Comparison of ENCODE assay signal across 8 cellular contexts in genomic region chr6:35140991-35141720, GRCh38. TPM values are rescaled to one million over a fixed set of nuclear protein-coding genes. Genes with fewer than 3 reads are reported as not detected.
A peak's percentile ranks its signal among the peaks of the same experiment; 100 is the strongest.
DNase-seq lines count a peak whose midpoint lies in the region; ATAC-seq, FAIRE-seq and TF ChIP-seq lines count a peak whose summit lies in the region.

TSS of gene TCP11 (minus strand) at chr6:35141339. CDS start at chr6:35140870, 469 bp downstream.

- H3K4me1 Mint-ChIP-seq in activated T-cell treated with anti-CD3 and anti-CD28 coated beads, Interleukin-2, amount 50 U/mL, for 72 hours (ENCODE audit: low read depth): peaks cover 17% of the 10 kb centered on the region

- no peaks in the 10 kb centered on the region for H3K36me3 Mint-ChIP-seq in activated T-cell treated with anti-CD3 and anti-CD28 coated beads, Interleukin-2, amount 50 U/mL, for 72 hours (ENCODE audit: insufficient read depth in 2 of 2)

- peak; percentile 67 for FAIRE-seq in GM12892 (lab: Jason Lieb, UNC)
- no peak for FAIRE-seq in D721Med (lab: Jason Lieb, UNC)

- H3K27me3 Mint-ChIP-seq in activated T-cell treated with anti-CD3 and anti-CD28 coated beads, Interleukin-2, amount 50 U/mL, for 72 hours (ENCODE audit: low read depth): peaks cover 21% of the 10 kb centered on the region

- peak within 1 kb of the TSS; percentile 9 to 36 for H3K4me3 ChIP-seq in right atrium auricular region
- H3K4me3 ChIP-seq in breast epithelium: peak within 1 kb of the TSS in 1 of 3 donors; percentile 48

- no peak within 1 kb of the TSS for H3K27ac ChIP-seq in right atrium auricular region
- H3K27ac ChIP-seq in breast epithelium: no peak within 1 kb of the TSS

- H3K4me3 Mint-ChIP-seq in activated T-cell treated with anti-CD3 and anti-CD28 coated beads, Interleukin-2, amount 50 U/mL, for 72 hours: peak within 1 kb of the TSS; percentile 52 to 78

- H3K4me1 ChIP-seq in right atrium auricular region (peaks cover 0 to 14% of the 10 kb centered on the region in 2 donors), breast epithelium (no peaks in the 10 kb centered on the region)

- ATAC-seq in activated T-cell treated with anti-CD3 and anti-CD28 coated beads, Interleukin-2, amount 50 U/mL, for 72 hours (replicated peaks in 1 of 2): peak; percentile 57 to 69
- ATAC-seq in GM21717 (IDR thresholded peaks at IDR 0.05; ENCODE audit: unreplicated experiment): no peak

- H3K9me3 Mint-ChIP-seq in activated T-cell treated with anti-CD3 and anti-CD28 coated beads, Interleukin-2, amount 50 U/mL, for 72 hours: no peaks in the 10 kb centered on the region

- TF ChIP-seq CTCF in right atrium auricular region (IDR thresholded peaks at IDR 0.05) (no peak), D721Med (IDR thresholded peaks at IDR 0.05; ENCODE audit: insufficient read depth, missing control alignments) (no peak), breast epithelium (IDR thresholded peaks at IDR 0.05) (no peak)

- intact Hi-C loops in breast epithelium (cut with DNase I; ENCODE audit: low total_unique reads): loop anchor here (10.0 kb wide), 1 partner anchor 64 kb away; no protein-coding TSS in a partner anchor

- DNase-seq in GM12892 (ENCODE audit: insufficient read length) (peak; percentile 32), right atrium auricular region (ENCODE audit: low spot score) (no peak), globus pallidus (ENCODE audit: low spot score) (no peak), D721Med (ENCODE audit: insufficient read length, low spot score) (no peak), breast epithelium (ENCODE audit: low spot score in 2 of 2) (no peak)
- DNase-seq in activated T-cell treated with anti-CD3 and anti-CD28 coated beads, Interleukin-2, amount 50 U/mL, for 72 hours: peak; percentile 32 to 52
- peak; percentile 17 for DNase-seq in stimulated activated CD4-positive, alpha-beta T cell treated with anti-CD3 and anti-CD28 coated beads, Interleukin-1b, Interleukin-23, amount 100 ng/mL, for 48 hours

- H3K27ac Mint-ChIP-seq in activated T-cell treated with anti-CD3 and anti-CD28 coated beads, Interleukin-2, amount 50 U/mL, for 72 hours: peak within 1 kb of the TSS; percentile 10

- no peaks in the 10 kb centered on the region for H3K36me3 ChIP-seq in right atrium auricular region
- H3K36me3 ChIP-seq in breast epithelium: no peaks in the 10 kb centered on the region

- TF ChIP-seq POLR2A in GM12892 (IDR thresholded peaks at IDR 0.05; ENCODE audit: low read depth, low read length) (no peak), breast epithelium (IDR thresholded peaks at IDR 0.05) (no peak)

- no peaks in the 10 kb centered on the region for H3K9me3 ChIP-seq in right atrium auricular region
- H3K9me3 ChIP-seq in breast epithelium: no peaks in the 10 kb centered on the region

- H3K27me3 ChIP-seq in right atrium auricular region (no peaks in the 10 kb centered on the region), breast epithelium (no peaks in the 10 kb centered on the region)

RNA-seq across cellular contexts. Expression of gene TCP11, which starts in this region (rescaled TPM):
- not detected for polyA plus RNA-seq in GM12892 (2012; ENCODE audit: missing spikeins)
- total RNA-seq in activated T-cell treated with anti-CD3 and anti-CD28 coated beads, Interleukin-2, amount 50 U/mL, for 72 hours: not detected
- not detected for total RNA-seq in right atrium auricular region
- total RNA-seq in breast epithelium: under 1 TPM in 2 of 3 donors, not detected in 1; 0.32 to 0.66 TPM

Comparison
In these comparisons a context has a peak if more than half of its experiments do, and no peak if none do; other contexts are left out.
1. Peak in DNase-seq and ATAC-seq in activated T-cell treated with anti-CD3 and anti-CD28 coated beads, Interleukin-2, amount 50 U/mL, for 72 hours; RNA of the gene not detected or under 1 TPM.
2. DNase-seq: peak in GM12892 (single experiment) and stimulated activated CD4-positive, alpha-beta T cell treated with anti-CD3 and anti-CD28 coated beads, Interleukin-1b, Interleukin-23, amount 100 ng/mL, for 48 hours (single experiment); none in right atrium auricular region (single experiment), globus pallidus (single experiment), D721Med (single experiment) and breast epithelium (0 of 2).